8 cellular contexts compared by ENCODE assay signal in the genomic region with DNA sequence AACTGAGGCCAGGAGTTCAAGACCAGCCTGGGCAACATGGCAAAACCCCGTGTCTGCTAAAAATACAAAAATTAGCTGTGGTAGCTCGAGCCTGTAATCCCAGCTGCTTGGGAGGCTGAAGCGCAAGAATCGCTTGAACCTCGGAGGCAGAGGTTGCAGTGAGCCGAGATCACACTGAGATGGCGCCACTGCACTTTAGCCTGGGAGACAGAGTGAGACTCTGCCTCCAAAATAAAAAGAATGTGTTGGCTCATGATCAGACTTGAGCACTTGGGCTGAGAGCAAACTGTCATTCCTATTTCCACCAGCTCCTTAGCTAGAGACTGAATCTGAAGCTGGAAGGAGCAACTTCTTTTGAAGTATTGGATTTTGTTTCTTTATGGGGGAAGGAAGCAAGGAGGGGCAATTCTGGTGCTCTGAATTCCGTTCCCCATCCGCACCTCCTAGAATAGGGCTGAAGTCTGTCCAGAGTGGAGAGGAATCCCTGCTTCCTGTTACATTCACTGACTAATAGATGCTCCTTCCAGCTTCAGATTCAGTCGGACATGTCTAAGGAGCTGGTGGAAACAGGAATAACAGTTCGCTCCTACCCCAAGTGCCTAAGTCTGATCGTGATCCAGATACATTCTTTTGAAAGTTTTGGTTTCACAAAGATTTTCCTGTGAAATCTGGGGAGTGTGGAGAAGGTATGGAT. TPM values are rescaled to one million over a fixed set of nuclear protein-coding genes. Genes with fewer than 3 reads are reported as not detected.
DNase-seq lines count a peak whose midpoint lies in the region; ATAC-seq, FAIRE-seq and TF ChIP-seq lines count a peak whose summit lies in the region.

No MANE protein-coding gene starts in this region.

- no peak overlapping the region for H3K27ac ChIP-seq in A549
- peak overlapping the region; percentile 52 for H3K27ac ChIP-seq in RWPE1
- no peak overlapping the region for H3K27ac ChIP-seq in naive thymus-derived CD4-positive, alpha-beta T cell (ENCODE audit: low read depth, low read length)

- peak overlapping the region in 4 of 10 donors; percentile 19 to 37 (median 32) for H3K4me3 Mint-ChIP-seq in naive thymus-derived CD4-positive, alpha-beta T cell

- peaks cover 10% of the 10 kb centered on the region; the same call in 2 of the 3 replicates for H3K4me1 ChIP-seq in A549
- H3K4me1 ChIP-seq in naive thymus-derived CD4-positive, alpha-beta T cell (ENCODE audit: control insufficient read depth in 2 of 2, insufficient read depth in 2 of 2, low read length in 2 of 2): peaks cover 13 to 15% of the 10 kb centered on the region in 2 donors

- no peak overlapping the region for H3K4me3 ChIP-seq in A549
- H3K4me3 ChIP-seq in naive thymus-derived CD4-positive, alpha-beta T cell (ENCODE audit: low read length): no peak overlapping the region
- H3K4me3 ChIP-seq in H7 (ENCODE audit: insufficient read depth, low read depth, low read length): no peak overlapping the region

- H3K27me3 Mint-ChIP-seq in naive thymus-derived CD4-positive, alpha-beta T cell: no peaks in the 10 kb centered on the region

- intact Hi-C loops in naive thymus-derived CD4-positive, alpha-beta T cell (cut with micrococcal nuclease): loop anchor here in 1 of 2 donors (1.0 kb wide), 1 partner anchor 82 kb away; no protein-coding TSS in a partner anchor

- H3K9me3 Mint-ChIP-seq in naive thymus-derived CD4-positive, alpha-beta T cell: no peaks in the 10 kb centered on the region

- WGBS in A549 (ENCODE audit: missing lambda C conversion rate): 71% methylated on average over 12 of the region's 12 CpGs

- no peak for TF ChIP-seq EP300 in A549 (IDR thresholded peaks at IDR 0.05)

- TF ChIP-seq RAD21 in A549 (conservative IDR thresholded peaks at IDR 0.05 in 1 of 2, IDR thresholded peaks at IDR 0.05 in 1 of 2): peak; percentile 37 to 67; a peak in 3 of 5 replicates

- H3K27me3 ChIP-seq in naive thymus-derived CD4-positive, alpha-beta T cell (ENCODE audit: control insufficient read depth in 2 of 2, insufficient read depth in 2 of 2, low read length in 2 of 2): no peaks in the 10 kb centered on the region
- peaks cover 2% of the 10 kb centered on the region; the same call in 1 of the 2 replicates for H3K27me3 ChIP-seq in H7 (ENCODE audit: control insufficient read depth, insufficient read depth, low read length)

- H3K27ac Mint-ChIP-seq in naive thymus-derived CD4-positive, alpha-beta T cell: peak overlapping the region in 5 of 9 donors; percentile 10 to 71 (median 31)

- POLR2A ChIA-PET in A549 (lab: Yijun Ruan, JAX): interaction anchor here (1.5 kb wide), 1 partner anchor 17 kb away, joined by 4 read pairs; a partner anchor contains a TSS
- POLR2A ChIA-PET in RWPE1 (lab: Yijun Ruan, JAX; ENCODE audit: low non-redundant PET): no interaction called here
- POLR2A ChIA-PET in naive thymus-derived CD4-positive, alpha-beta T cell (lab: Charles Lee): interaction anchor here (0.6 to 8.9 kb wide), 5 partner anchors 9 to 32 kb away, joined by 3 to 121 read pairs (median 3); a partner anchor contains a TSS

- no peak overlapping the region for H3K4me2 ChIP-seq in A549

- CTCF ChIA-PET in A549 (lab: Yijun Ruan, JAX) (interaction anchor here (0.6 to 6.7 kb wide), 10 partner anchors 9 to 84 kb away, joined by 3 to 46 read pairs (median 4); a partner anchor contains a TSS), RWPE1 (lab: Yijun Ruan, JAX) (interaction anchor here (0.7 to 1.0 kb wide), 4 partner anchors 18 to 83 kb away, joined by 3 to 6 read pairs (median 4); no protein-coding TSS in a partner anchor)
- CTCF ChIA-PET in naive thymus-derived CD4-positive, alpha-beta T cell (lab: Charles Lee): interaction anchor here (0.5 to 1.4 kb wide), 6 partner anchors 10 to 486 kb away, joined by 3 to 7 read pairs (median 3); a partner anchor contains a TSS

- no peak for FAIRE-seq in A549 (lab: Jason Lieb, UNC)

- peaks cover 19 to 38% (median 31%) of the 10 kb centered on the region in 7 donors for H3K4me1 Mint-ChIP-seq in naive thymus-derived CD4-positive, alpha-beta T cell

- H3K36me3 ChIP-seq in naive thymus-derived CD4-positive, alpha-beta T cell (ENCODE audit: control insufficient read depth in 2 of 3, insufficient read depth in 3 of 3, low read length in 3 of 3): peaks cover 0 to 38% (median 12%) of the 10 kb centered on the region in 3 experiments
- peaks cover 6% of the 10 kb centered on the region for H3K36me3 ChIP-seq in H7 (replicated peaks; ENCODE audit: control insufficient read depth, insufficient read depth, low read length)

- DNase-seq in A549 (ENCODE audit: low read depth in 1 of 2, low spot score in 1 of 2): peak in 1 of 2 experiments; percentile 55
- peak; percentile 55 for DNase-seq in ELR (ENCODE audit: low read depth)
- no peak for DNase-seq in RWPE1 (ENCODE audit: low spot score)
- peak; percentile 69 for DNase-seq in dermis blood vessel endothelial cell
- DNase-seq in naive thymus-derived CD4-positive, alpha-beta T cell: peak in 6 of 9 donors; percentile 32 to 51 (median 48)
- DNase-seq in H7: no peak

- H3K9me3 ChIP-seq in A549: no peaks in the 10 kb centered on the region
- H3K9me3 ChIP-seq in naive thymus-derived CD4-positive, alpha-beta T cell (ENCODE audit: control insufficient read depth in 2 of 3, low read length in 3 of 3): no peaks in the 10 kb centered on the region

- no peak for TF ChIP-seq POLR2A in A549 (IDR thresholded peaks at IDR 0.05; ENCODE audit: low read length)

- peaks cover 0 to 11% (median 7%) of the 10 kb centered on the region in 5 donors for H3K36me3 Mint-ChIP-seq in naive thymus-derived CD4-positive, alpha-beta T cell

- TF ChIP-seq CTCF in A549 (IDR thresholded peaks at IDR 0.05) (peak; percentile 37; the same call in 2 of the 3 replicates), RWPE1 (conservative IDR thresholded peaks at IDR 0.05; ENCODE audit: low read depth) (peak; percentile 35)

- ATAC-seq in A549: no peak
- no peak for ATAC-seq in naive thymus-derived CD4-positive, alpha-beta T cell
- ATAC-seq in GM18498 (IDR thresholded peaks at IDR 0.05; ENCODE audit: unreplicated experiment): no peak
- no peak for ATAC-seq in HG03520 (IDR thresholded peaks at IDR 0.05; ENCODE audit: unreplicated experiment)

TF ChIP-seq in A549, 52 proteins besides CTCF, POLR2A, EP300 and RAD21:
- TF ChIP-seq JUNB (IDR thresholded peaks at IDR 0.05) (no peak), SMC3 (IDR thresholded peaks at IDR 0.05) (0 out of 3 replicates have a peak, but pooled peaks have one; percentile 10)

RNA-seq across cellular contexts. Expression of a gene that starts 3.8 kb away (rescaled TPM):
- polyA plus RNA-seq in A549 (2011; rRNA removed): 20.4 and 20.6 TPM in 2 replicates
- polyA plus RNA-seq in A549 (2012; cell fraction: cytosol; rRNA removed): 20.6 and 28.1 TPM in 2 replicates
- 28.7 and 43.5 TPM in 2 replicates for polyA plus RNA-seq in A549 (2012; cell fraction: nucleus; rRNA removed)
- polyA plus RNA-seq in A549 (2017; fragmentation: RNase III; extraction: RNeasy Plus Mini Kit Qiagen cat#74134 plus additional on column Dnase treatment): 15.6 to 18.9 TPM (median 17.8 TPM) in 3 replicates
- 31.5 and 33.3 TPM in 2 replicates for polyA minus RNA-seq in A549 (2011; rRNA and poly(A)+ RNA removed)
- 28.1 and 32.2 TPM in 2 replicates for total RNA-seq in dermis blood vessel endothelial cell
- total RNA-seq in naive thymus-derived CD4-positive, alpha-beta T cell: 10 to 100 TPM; 28.7 to 49.8 (median 42.7) TPM
- polyA plus RNA-seq in naive thymus-derived CD4-positive, alpha-beta T cell: 10 to 100 TPM; 16.6 to 33.7 TPM
- 56.0 and 59.5 TPM in 2 replicates for total RNA-seq in H7 (2014; rRNA removed; shearing (Covaris generic))

RNA-seq across cellular contexts. Expression of a gene that starts 16.1 kb away (rescaled TPM):
- polyA plus RNA-seq in A549 (2011; rRNA removed) (10.9 and 12.1 TPM in 2 replicates), A549 (2017; fragmentation: RNase III; extraction: RNeasy Plus Mini Kit Qiagen cat#74134 plus additional on column Dnase treatment) (14.1 to 15.8 TPM (median 14.3 TPM) in 3 replicates)
- polyA plus RNA-seq in A549 (2012; cell fraction: cytosol; rRNA removed): 11.5 and 14.8 TPM in 2 replicates
- 22.5 and 25.0 TPM in 2 replicates for polyA plus RNA-seq in A549 (2012; cell fraction: nucleus; rRNA removed)
- polyA minus RNA-seq in A549 (2011; rRNA and poly(A)+ RNA removed): 16.8 and 16.9 TPM in 2 replicates
- total RNA-seq in dermis blood vessel endothelial cell: 32.7 and 36.7 TPM in 2 replicates
- total RNA-seq in naive thymus-derived CD4-positive, alpha-beta T cell: 10 to 100 TPM; 22.5 to 51.1 (median 33.3) TPM
- 1 to 10 TPM; 4.4 to 7.3 TPM for polyA plus RNA-seq in naive thymus-derived CD4-positive, alpha-beta T cell
- total RNA-seq in H7 (2014; rRNA removed; shearing (Covaris generic)): 38.2 and 40.5 TPM in 2 replicates

RNA-seq across cellular contexts. Expression of a gene that starts 17.0 kb away (rescaled TPM):
- polyA plus RNA-seq in A549 (2011; rRNA removed) (19.8 and 28.2 TPM in 2 replicates), A549 (2017; fragmentation: RNase III; extraction: RNeasy Plus Mini Kit Qiagen cat#74134 plus additional on column Dnase treatment) (44.0 to 47.5 TPM (median 46.8 TPM) in 3 replicates)
- polyA plus RNA-seq in A549 (2012; cell fraction: cytosol; rRNA removed): 50.9 and 51.9 TPM in 2 replicates
- 253 and 287 TPM in 2 replicates for polyA plus RNA-seq in A549 (2012; cell fraction: nucleus; rRNA removed)
- polyA minus RNA-seq in A549 (2011; rRNA and poly(A)+ RNA removed): 11.4 and 13.9 TPM in 2 replicates
- total RNA-seq in dermis blood vessel endothelial cell: 7.7 and 16.5 TPM in 2 replicates
- total RNA-seq in naive thymus-derived CD4-positive, alpha-beta T cell: 10 to 100 TPM; 44.5 to 87.5 (median 68.0) TPM
- 10 to 100 TPM in 1 of 2 donors, 1 to 10 TPM in 1; 7.6 to 13.7 TPM for polyA plus RNA-seq in naive thymus-derived CD4-positive, alpha-beta T cell
- total RNA-seq in H7 (2014; rRNA removed; shearing (Covaris generic)): 64.2 and 91.9 TPM in 2 replicates

Comparison
In these comparisons a context has a peak if more than half of its experiments do, and no peak if none do; other contexts are left out.
1. DNase-seq: peak in ELR (single experiment), dermis blood vessel endothelial cell (single experiment) and naive thymus-derived CD4-positive, alpha-beta T cell (6 of 9); none in RWPE1 (single experiment) and H7 (single experiment).